Comparison of ENCODE assay signal across 34 cellular contexts in the genomic region with DNA sequence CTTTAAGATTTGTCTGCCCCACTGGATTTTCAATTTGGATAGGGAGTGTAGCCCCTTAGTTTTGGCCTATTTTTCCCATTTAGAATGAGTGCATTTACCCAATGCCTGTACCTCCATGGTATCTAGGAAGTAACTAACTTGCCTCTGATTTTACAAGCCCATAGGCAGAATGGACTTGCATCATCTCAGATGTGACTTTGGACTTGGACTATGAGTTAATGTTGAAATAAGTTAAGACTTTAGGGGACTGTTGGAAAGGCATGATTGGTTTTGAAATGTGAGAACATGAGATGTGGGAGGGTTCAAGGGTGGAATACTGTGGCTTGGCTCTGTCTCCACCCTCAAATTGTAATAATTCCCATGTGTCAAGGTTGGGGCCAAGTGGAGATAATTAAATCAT.
"Had no signal": no experiment of that assay in that cellular context is flagged by ENCODE, and none has a peak within 500 bp of the region (broad histone marks: within the 10 kb centered on the region; RNA-seq: fewer than 3 reads in every experiment).

No MANE protein-coding gene starts in this region.

- H3K36me3 ChIP-seq: ascending aorta, breast epithelium, cardiac muscle cell, colonic mucosa, esophagus squamous epithelium, WERI-Rb-1 had no signal

- H3K4me3 ChIP-seq: ascending aorta, breast epithelium, cardiac muscle cell, colonic mucosa, esophagus squamous epithelium had no signal

- ATAC-seq: activated CD4-positive, alpha-beta T cell treated with anti-CD3 and anti-CD28 coated beads for 36 hours; activated CD8-positive, alpha-beta memory T cell treated with anti-CD3 and anti-CD28 coated beads, Interleukin-2, amount 10 ng/mL, durations not matched to agents 7 days and 5 days; activated CD8-positive, alpha-beta T cell treated with anti-CD3 and anti-CD28 coated beads, Interleukin-2, amount 10 ng/mL, durations not matched to agents 7 days and 5 days; T-helper 17 cell had no signal

- H3K4me1 ChIP-seq: ascending aorta, breast epithelium, colonic mucosa, esophagus squamous epithelium had no signal

- H3K27me3 ChIP-seq: ascending aorta, breast epithelium, cardiac muscle cell, colonic mucosa, esophagus squamous epithelium had no signal

- DNase-seq: activated CD4-positive, alpha-beta memory T cell treated with anti-CD3 and anti-CD28 coated beads for 36 hours; activated CD4-positive, alpha-beta T cell treated with anti-CD3 and anti-CD28 coated beads for 36 hours; activated CD4-positive, alpha-beta T cell treated with anti-CD3 and anti-CD28 coated beads, Interleukin-2, amount 10 ng/mL, durations not matched to agents 24 days and 14 days; activated CD4-positive, CD25-positive, alpha-beta regulatory T cell; activated CD4-positive, CD25-positive, alpha-beta regulatory T cell treated with anti-CD3 and anti-CD28 coated beads, Interleukin-2, amount 50 U/mL, for 72 hours; activated CD8-positive, alpha-beta memory T cell treated with anti-CD3 and anti-CD28 coated beads, Interleukin-2, amount 10 ng/mL, durations not matched to agents 7 days and 5 days; activated CD8-positive, alpha-beta memory T cell treated with anti-CD3 and anti-CD28 coated beads, Interleukin-2, amount 50 U/mL, for 4 hours; activated CD8-positive, alpha-beta T cell treated with anti-CD3 and anti-CD28 coated beads, Interleukin-2, amount 10 ng/mL, durations not matched to agents 7 days and 5 days; activated effector memory CD4-positive, alpha-beta T cell treated with anti-CD3 and anti-CD28 coated beads, Interleukin-2, amount 50 U/mL, for 16 hours; activated naive CD4-positive, alpha-beta T cell treated with anti-CD3 and anti-CD28 coated beads for 36 hours; activated naive CD8-positive, alpha-beta T cell treated with anti-CD3 and anti-CD28 coated beads for 36 hours; activated T-cell treated with anti-CD3 and anti-CD28 coated beads, Interleukin-2, amount 50 U/mL, for 1 hour; activated T-cell treated with anti-CD3 and anti-CD28 coated beads, Interleukin-2, amount 50 U/mL, for 48 hours; amygdala; central memory CD4-positive, alpha-beta T cell; cerebellar nuclear complex; colonic mucosa; effector CD8-positive, alpha-beta T cell; esophagus squamous epithelium; foreskin fibroblast; head of caudate nucleus; T-helper 1 cell; T-helper 17 cell; T1000; WERI-Rb-1 had no signal

- H3K27me3 Mint-ChIP-seq: activated CD4-positive, alpha-beta memory T cell treated with anti-CD3 and anti-CD28 coated beads for 36 hours; activated CD4-positive, alpha-beta T cell treated with anti-CD3 and anti-CD28 coated beads for 36 hours; activated CD4-positive, alpha-beta T cell treated with anti-CD3 and anti-CD28 coated beads, Interleukin-2, amount 10 ng/mL, durations not matched to agents 24 days and 14 days; activated CD8-positive, alpha-beta memory T cell treated with anti-CD3 and anti-CD28 coated beads, Interleukin-2, amount 10 ng/mL, durations not matched to agents 7 days and 5 days; activated naive CD4-positive, alpha-beta T cell treated with anti-CD3 and anti-CD28 coated beads, Interleukin-2, amount 50 U/mL, for 24 hours; activated naive CD8-positive, alpha-beta T cell treated with anti-CD3 and anti-CD28 coated beads for 36 hours; T-helper 17 cell had no signal

- H3K27ac Mint-ChIP-seq: activated CD4-positive, alpha-beta memory T cell treated with anti-CD3 and anti-CD28 coated beads for 36 hours; activated CD4-positive, alpha-beta T cell treated with anti-CD3 and anti-CD28 coated beads for 36 hours; activated CD4-positive, alpha-beta T cell treated with anti-CD3 and anti-CD28 coated beads, Interleukin-2, amount 10 ng/mL, durations not matched to agents 24 days and 14 days; activated CD8-positive, alpha-beta memory T cell treated with anti-CD3 and anti-CD28 coated beads, Interleukin-2, amount 10 ng/mL, durations not matched to agents 7 days and 5 days; activated CD8-positive, alpha-beta T cell treated with anti-CD3 and anti-CD28 coated beads, Interleukin-2, amount 10 ng/mL, durations not matched to agents 7 days and 5 days; activated naive CD4-positive, alpha-beta T cell treated with anti-CD3 and anti-CD28 coated beads for 36 hours; activated naive CD4-positive, alpha-beta T cell treated with anti-CD3 and anti-CD28 coated beads, Interleukin-2, amount 50 U/mL, for 24 hours; activated naive CD8-positive, alpha-beta T cell treated with anti-CD3 and anti-CD28 coated beads for 36 hours; activated T-helper 1 cell treated with anti-CD3 and anti-CD28 coated beads, Interleukin-12 subunit alpha, Interleukin-12 subunit beta, Interleukin-2, Interleukin-4 antibody, amounts not matched to agents 30 ng/mL and 10 ng/mL and 1 ng/mL, durations not matched to agents 14 hours and 24 hours and 36 hours; activated T-helper 2 cell treated with anti-CD3 and anti-CD28 coated beads, Interferon-gamma antibody, Interleukin-2, Interleukin-4, amounts not matched to agents 10 μg/mL and 5 μg/mL and 100 μg/mL, durations not matched to agents 14 hours and 24 hours and 36 hours; brain; T-helper 17 cell; T-helper 2 cell treated with Interferon-gamma antibody and Interleukin-4, amounts not matched to agents 5 μg/mL and 100 μg/mL, for 36 hours had no signal

- H3K27ac ChIP-seq: ascending aorta, breast epithelium, cardiac muscle cell, colonic mucosa, epithelial cell of prostate, esophagus squamous epithelium, WERI-Rb-1 had no signal

- H3K9me3 ChIP-seq: ascending aorta, colonic mucosa had no signal

- H3K4me3 Mint-ChIP-seq: activated CD4-positive, alpha-beta memory T cell treated with anti-CD3 and anti-CD28 coated beads for 36 hours; activated CD4-positive, alpha-beta T cell treated with anti-CD3 and anti-CD28 coated beads for 36 hours; activated CD4-positive, alpha-beta T cell treated with anti-CD3 and anti-CD28 coated beads, Interleukin-2, amount 10 ng/mL, durations not matched to agents 24 days and 14 days; activated CD8-positive, alpha-beta memory T cell treated with anti-CD3 and anti-CD28 coated beads, Interleukin-2, amount 10 ng/mL, durations not matched to agents 7 days and 5 days; activated CD8-positive, alpha-beta T cell treated with anti-CD3 and anti-CD28 coated beads, Interleukin-2, amount 10 ng/mL, durations not matched to agents 7 days and 5 days; activated naive CD4-positive, alpha-beta T cell treated with anti-CD3 and anti-CD28 coated beads for 36 hours; activated naive CD4-positive, alpha-beta T cell treated with anti-CD3 and anti-CD28 coated beads, Interleukin-2, amount 50 U/mL, for 24 hours; activated naive CD8-positive, alpha-beta T cell treated with anti-CD3 and anti-CD28 coated beads for 36 hours; activated T-helper 1 cell treated with anti-CD3 and anti-CD28 coated beads, Interleukin-12 subunit alpha, Interleukin-12 subunit beta, Interleukin-2, Interleukin-4 antibody, amounts not matched to agents 30 ng/mL and 10 ng/mL and 1 ng/mL, durations not matched to agents 14 hours and 24 hours and 36 hours; brain; T-helper 17 cell; T-helper 2 cell treated with Interferon-gamma antibody and Interleukin-4, amounts not matched to agents 5 μg/mL and 100 μg/mL, for 36 hours had no signal

- H3K4me1 Mint-ChIP-seq: activated CD4-positive, alpha-beta T cell treated with anti-CD3 and anti-CD28 coated beads for 36 hours; activated CD4-positive, alpha-beta T cell treated with anti-CD3 and anti-CD28 coated beads, Interleukin-2, amount 10 ng/mL, durations not matched to agents 24 days and 14 days; activated CD8-positive, alpha-beta memory T cell treated with anti-CD3 and anti-CD28 coated beads, Interleukin-2, amount 10 ng/mL, durations not matched to agents 7 days and 5 days; activated naive CD4-positive, alpha-beta T cell treated with anti-CD3 and anti-CD28 coated beads, Interleukin-2, amount 50 U/mL, for 24 hours; activated naive CD8-positive, alpha-beta T cell treated with anti-CD3 and anti-CD28 coated beads for 36 hours; brain; T-helper 17 cell had no signal

- H3K36me3 Mint-ChIP-seq: activated CD4-positive, alpha-beta memory T cell treated with anti-CD3 and anti-CD28 coated beads for 36 hours; activated CD8-positive, alpha-beta memory T cell treated with anti-CD3 and anti-CD28 coated beads, Interleukin-2, amount 10 ng/mL, durations not matched to agents 7 days and 5 days; activated naive CD4-positive, alpha-beta T cell treated with anti-CD3 and anti-CD28 coated beads, Interleukin-2, amount 50 U/mL, for 24 hours; activated naive CD8-positive, alpha-beta T cell treated with anti-CD3 and anti-CD28 coated beads for 36 hours; brain had no signal
